ENCODE assay signal across 1 cellular context in genomic region chr18:2970762-2971659, GRCh38.
TF ChIP-seq lines count a peak whose summit lies in the region.

No MANE protein-coding gene starts in this region.

TF ChIP-seq in K562, 482 proteins besides CTCF, POLR2A, EP300 and RAD21 (continued from another document):
- TF ChIP-seq TAL1 (IDR thresholded peaks at IDR 0.05) (no peak), SPI1 (IDR thresholded peaks at IDR 0.05; ENCODE audit: borderline replicate concordance, low read depth, low read length) (peak; percentile 70), ZBED1 (IDR thresholded peaks at IDR 0.05) (no peak), MXI1 (IDR thresholded peaks at IDR 0.05; ENCODE audit: low read depth, low read length) (no peak), CTBP1 (IDR thresholded peaks at IDR 0.05; ENCODE audit: borderline replicate concordance) (peak; percentile 46; the same call in 1 of the 2 replicates), NCOA2 (IDR thresholded peaks at IDR 0.05; ENCODE audit: partially characterized antibody in 2 of 2) (no peak), ZNF395 (CRISPR knock-in tag; IDR thresholded peaks at IDR 0.05) (no peak), MECOM (CRISPR knock-in tag; IDR thresholded peaks at IDR 0.05) (no peak), ZNF407 (IDR thresholded peaks at IDR 0.05; ENCODE audit: low read depth) (no peak), LEF1 (IDR thresholded peaks at IDR 0.05) (no peak)
